ENCODE assay signal across 9 cellular contexts in genomic region chr3:121243208-121243607, GRCh38.
"Had no signal": no experiment of that assay in that cellular context is flagged by ENCODE, and none has a peak within 500 bp of the region (broad histone marks: within the 10 kb centered on the region; RNA-seq: fewer than 3 reads in every experiment).

No MANE protein-coding gene starts in this region.

- H3K4me2 ChIP-seq: GM23338 had no signal

- ATAC-seq: GM23338, K562 had no signal

- H3K4me3 ChIP-seq: GM23338, K562 had no signal

- DNase-seq: H9, HCEC 1CT, IMR-90, KG1 had no signal

- FAIRE-seq: H1, H54, HTR-8/SVneo, K562 had no signal

- H2AFZ ChIP-seq: GM23338 had no signal
